ENCODE assay signal across 17 cellular contexts in the genomic region with DNA sequence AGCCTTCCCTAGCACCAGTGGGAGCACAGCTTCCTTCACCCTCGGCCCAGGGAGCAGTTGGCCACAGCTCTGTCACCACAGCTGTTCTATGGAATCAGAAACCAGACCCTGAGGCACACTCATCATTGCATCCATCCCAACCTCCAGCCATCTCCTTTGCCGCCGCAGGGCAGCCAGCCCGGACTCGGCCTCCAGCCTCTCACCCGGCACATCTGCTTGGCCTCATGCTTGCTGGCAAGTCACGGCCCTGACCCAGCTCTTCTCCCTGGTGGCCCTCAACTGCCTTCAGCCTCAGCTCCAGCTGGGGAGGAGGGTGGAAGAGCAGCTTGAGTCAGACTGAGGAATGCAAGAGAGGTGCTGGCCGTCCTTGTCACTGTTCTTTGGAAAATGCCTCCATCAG. TPM values are rescaled to one million over a fixed set of nuclear protein-coding genes. Genes with fewer than 3 reads are reported as not detected.
DNase-seq lines count a peak whose midpoint lies in the region; ATAC-seq and TF ChIP-seq lines count a peak whose summit lies in the region.
"Had no signal": no experiment of that assay in that cellular context is flagged by ENCODE, and none has a peak within 500 bp of the region (broad histone marks: within the 10 kb centered on the region; RNA-seq: fewer than 3 reads in every experiment).

No MANE protein-coding gene starts in this region.

- H3K36me3 ChIP-seq in MG63: no peaks in the 10 kb centered on the region
- H3K36me3 ChIP-seq in WERI-Rb-1: no peaks in the 10 kb centered on the region
- no peaks in the 10 kb centered on the region for H3K36me3 ChIP-seq in breast epithelium
- H3K36me3 ChIP-seq: cardiac muscle cell, pancreas, tibial artery had no signal

- TF ChIP-seq CTCF in fibroblast of pulmonary artery (IDR thresholded peaks at IDR 0.05; ENCODE audit: low read length, missing control alignments) (no peak), WERI-Rb-1 (IDR thresholded peaks at IDR 0.05; ENCODE audit: low read depth, low read length) (no peak), breast epithelium (IDR thresholded peaks at IDR 0.05) (no peak)

- intact Hi-C loops in breast epithelium (cut with DNase I; ENCODE audit: low total_unique reads): loop anchor here (10.0 kb wide), 1 partner anchor 113 kb away; no protein-coding TSS in a partner anchor

- TF ChIP-seq POLR2A in breast epithelium (IDR thresholded peaks at IDR 0.05): no peak

- H3K9me3 ChIP-seq in MG63 (no peaks in the 10 kb centered on the region), WERI-Rb-1 (ENCODE audit: severe bottlenecking) (no peaks in the 10 kb centered on the region), breast epithelium (no peaks in the 10 kb centered on the region)
- H3K9me3 ChIP-seq: pancreas, tibial artery had no signal

- no peak for ATAC-seq in HG02798 (IDR thresholded peaks at IDR 0.05; ENCODE audit: poor library complexity, unreplicated experiment)
- no peak for ATAC-seq in HG03457 (IDR thresholded peaks at IDR 0.05; ENCODE audit: unreplicated experiment)
- ATAC-seq: GM12878, pancreas had no signal

- no peak overlapping the region for H3K27ac ChIP-seq in WERI-Rb-1
- H3K27ac ChIP-seq in breast epithelium: peak overlapping the region in 1 of 2 donors; percentile 55
- H3K27ac ChIP-seq: cardiac muscle cell, pancreas, tibial artery had no signal

- H3K27me3 ChIP-seq in MG63: peaks cover 3% of the 10 kb centered on the region; the same call in 1 of the 2 replicates
- H3K27me3 ChIP-seq in WERI-Rb-1 (ENCODE audit: insufficient read depth, low read depth, severe bottlenecking): no peaks in the 10 kb centered on the region
- H3K27me3 ChIP-seq in breast epithelium: no peaks in the 10 kb centered on the region
- H3K27me3 ChIP-seq: pancreas had no signal

- H3K4me1 ChIP-seq in breast epithelium: no peaks in the 10 kb centered on the region

- H3K4me3 ChIP-seq in MG63 (no peak overlapping the region), fibroblast of pulmonary artery (replicated peaks; ENCODE audit: low read depth, low read length) (no peak overlapping the region), WERI-Rb-1 (ENCODE audit: low read depth, low read length) (no peak overlapping the region), breast epithelium (no peak overlapping the region)
- H3K4me3 ChIP-seq: cardiac muscle cell, GM12878, pancreas, tibial artery had no signal

- DNase-seq in AG20443 (ENCODE audit: low spot score) (peak; percentile 84), MG63 (peak; percentile 46), fibroblast of pulmonary artery (ENCODE audit: low read depth) (peak; percentile 55), mucosa of gallbladder (ENCODE audit: low spot score) (peak; percentile 19), WERI-Rb-1 (no peak), breast epithelium (ENCODE audit: low spot score in 2 of 2) (no peak)
- DNase-seq: activated CD4-positive, CD25-positive, alpha-beta regulatory T cell; activated naive CD4-positive, alpha-beta T cell treated with anti-CD3 and anti-CD28 coated beads, Interleukin-2, amount 10 ng/mL, durations not matched to agents 7 days and 5 days; hippocampal formation; NCI-H1105; NCI-H2227 treated with DMSO at 0.1 percent for 48 hours; pancreas had no signal

RNA-seq across cellular contexts. Expression of gene TOR1AIP2, which starts 59.8 kb away (rescaled TPM):
- 52.8 and 59.3 TPM in 2 replicates for total RNA-seq in MG63 (2014; rRNA removed; shearing (Covaris generic); ENCODE audit: low replicate concordance)
- 99.8 TPM for total RNA-seq in mucosa of gallbladder
- 10 to 100 TPM; 64.6 to 80.6 (median 65.1) TPM for total RNA-seq in breast epithelium

Comparison
In these comparisons a context has a peak if more than half of its experiments do, and no peak if none do; other contexts are left out.
1. DNase-seq: peak in AG20443 (single experiment), MG63 (single experiment), fibroblast of pulmonary artery (single experiment) and mucosa of gallbladder (single experiment); none in WERI-Rb-1 (single experiment) and breast epithelium (0 of 2).